Comparison of ENCODE assay signal across 8 cellular contexts in genomic region chr19:57406516-57407123, GRCh38. TPM values are rescaled to one million over a fixed set of nuclear protein-coding genes. Genes with fewer than 3 reads are reported as not detected.
DNase-seq lines count a peak whose midpoint lies in the region; ATAC-seq and TF ChIP-seq lines count a peak whose summit lies in the region.

No MANE protein-coding gene starts in this region.

- no peaks in the 10 kb centered on the region for H3K9me3 Mint-ChIP-seq in glutamatergic neuron (ENCODE audit: unreplicated experiment)

- DNase-seq in DMS114 treated with DMSO at 0.1 percent for 48 hours (lab: John Stamatoyannopoulos, UW; ENCODE audit: unreplicated experiment) (peak; percentile 15), LHCN-M2 (ENCODE audit: low read depth) (peak; percentile 48), SK-N-DZ (ENCODE audit: low spot score) (peak; percentile 45), glutamatergic neuron (peak; percentile 89), retina (peak; percentile 64), SHP77 treated with DMSO at 0.1 percent for 48 hours (lab: John Stamatoyannopoulos, UW) (no peak)
- peak; percentile 20 to 52 (median 36) for DNase-seq in activated naive CD4-positive, alpha-beta T cell (lab: John Stamatoyannopoulos, UW)

- no peaks in the 10 kb centered on the region for H3K27me3 Mint-ChIP-seq in glutamatergic neuron (ENCODE audit: unreplicated experiment)

- no peak for ATAC-seq in GM19455 (IDR thresholded peaks at IDR 0.05; ENCODE audit: unreplicated experiment)

- no peak overlapping the region for H3K27ac Mint-ChIP-seq in glutamatergic neuron (ENCODE audit: unreplicated experiment)

- no peak overlapping the region for H3K4me3 Mint-ChIP-seq in glutamatergic neuron (ENCODE audit: unreplicated experiment)

- peak; percentile 41 for TF ChIP-seq CTCF in glutamatergic neuron (IDR thresholded peaks at IDR 0.05; ENCODE audit: partially characterized antibody, unreplicated experiment)

- peaks cover 2% of the 10 kb centered on the region for H3K4me1 Mint-ChIP-seq in glutamatergic neuron (ENCODE audit: low read depth, unreplicated experiment)

- peaks cover 9% of the 10 kb centered on the region for H3K36me3 Mint-ChIP-seq in glutamatergic neuron (ENCODE audit: unreplicated experiment)

RNA-seq across cellular contexts. Expression of gene ZNF17, which starts 4.3 kb away (rescaled TPM):
- 4.6 and 7.0 TPM in 2 replicates for total RNA-seq in LHCN-M2 (2014; rRNA removed)
- 2.0 TPM for polyA plus RNA-seq in LHCN-M2 (2012)
- polyA plus RNA-seq in SK-N-DZ (2014; cell fraction: cytosol; rRNA removed): 4.1 and 4.8 TPM in 2 replicates
- 4.4 and 13.5 TPM in 2 replicates for polyA plus RNA-seq in SK-N-DZ (2014; cell fraction: nucleus; rRNA removed)
- total RNA-seq in glutamatergic neuron (ENCODE audit: unreplicated experiment): 21.5 TPM

RNA-seq across cellular contexts. Expression of gene ZNF548, which starts 17.0 kb away (rescaled TPM):
- total RNA-seq in LHCN-M2 (2014; rRNA removed) (12.6 and 14.5 TPM in 2 replicates), glutamatergic neuron (ENCODE audit: unreplicated experiment) (35.4 TPM)
- 3.9 TPM for polyA plus RNA-seq in LHCN-M2 (2012)
- polyA plus RNA-seq in SK-N-DZ (2014; cell fraction: cytosol; rRNA removed): 9.0 and 12.3 TPM in 2 replicates
- polyA plus RNA-seq in SK-N-DZ (2014; cell fraction: nucleus; rRNA removed): 10.2 and 13.7 TPM in 2 replicates

RNA-seq across cellular contexts. Expression of gene ZNF749, which starts 28.5 kb away (rescaled TPM):
- 8.8 TPM in 2 replicates for total RNA-seq in LHCN-M2 (2014; rRNA removed)
- 7.4 TPM for polyA plus RNA-seq in LHCN-M2 (2012)
- 10.9 and 17.0 TPM in 2 replicates for polyA plus RNA-seq in SK-N-DZ (2014; cell fraction: cytosol; rRNA removed)
- polyA plus RNA-seq in SK-N-DZ (2014; cell fraction: nucleus; rRNA removed): 5.1 and 11.5 TPM in 2 replicates
- total RNA-seq in glutamatergic neuron (ENCODE audit: unreplicated experiment): 23.3 TPM

RNA-seq across cellular contexts. Expression of gene TRAPPC2B, which starts 43.3 kb away (rescaled TPM):
- total RNA-seq in LHCN-M2 (2014; rRNA removed) (20.6 and 21.4 TPM in 2 replicates), glutamatergic neuron (ENCODE audit: unreplicated experiment) (15.7 TPM)
- 19.7 TPM for polyA plus RNA-seq in LHCN-M2 (2012)
- 19.5 and 22.0 TPM in 2 replicates for polyA plus RNA-seq in SK-N-DZ (2014; cell fraction: cytosol; rRNA removed)
- polyA plus RNA-seq in SK-N-DZ (2014; cell fraction: nucleus; rRNA removed): 7.1 and 9.3 TPM in 2 replicates

RNA-seq across cellular contexts. Expression of gene ZNF547, which starts 43.3 kb away (rescaled TPM):
- total RNA-seq in LHCN-M2 (2014; rRNA removed) (3.5 and 5.2 TPM in 2 replicates), glutamatergic neuron (ENCODE audit: unreplicated experiment) (9.5 TPM)
- polyA plus RNA-seq in LHCN-M2 (2012): 2.3 TPM
- 7.0 and 7.6 TPM in 2 replicates for polyA plus RNA-seq in SK-N-DZ (2014; cell fraction: cytosol; rRNA removed)
- 3.2 and 4.7 TPM in 2 replicates for polyA plus RNA-seq in SK-N-DZ (2014; cell fraction: nucleus; rRNA removed)
